Comparison of ENCODE assay signal across 1 cellular context in genomic region chr19:45767881-45768643, GRCh38.
A peak's percentile ranks its signal among the peaks of the same experiment; 100 is the strongest.
TF ChIP-seq lines count a peak whose summit lies in the region.

No MANE protein-coding gene starts in this region.

TF ChIP-seq in HEK293, 187 proteins besides CTCF, POLR2A, EP300 and RAD21 (continued from another document):
- TF ChIP-seq ZNF654 (tag by site-specific recombination; IDR thresholded peaks at IDR 0.05; ENCODE audit: low read depth) (no peak), ZNF660 (tag by site-specific recombination; IDR thresholded peaks at IDR 0.05) (no peak), INSM2 (tag by site-specific recombination; IDR thresholded peaks at IDR 0.05) (no peak), ZNF692 (tag by site-specific recombination; IDR thresholded peaks at IDR 0.05) (peak; percentile 34), YY2 (tag by site-specific recombination; IDR thresholded peaks at IDR 0.05) (no peak), ZNF488 (tag by site-specific recombination; IDR thresholded peaks at IDR 0.05) (no peak), ZNF792 (tag by site-specific recombination; IDR thresholded peaks at IDR 0.05) (no peak), KLF7 (tag by site-specific recombination; IDR thresholded peaks at IDR 0.05; ENCODE audit: borderline replicate concordance) (no peak), ZNF621 (tag by site-specific recombination; IDR thresholded peaks at IDR 0.05) (no peak), ZXDB (tag by site-specific recombination; IDR thresholded peaks at IDR 0.05) (peak; percentile 15; the same call in 1 of the 2 replicates), ZNF776 (tag by site-specific recombination; IDR thresholded peaks at IDR 0.05; ENCODE audit: borderline replicate concordance) (no peak), ZNF76 (tag by site-specific recombination; IDR thresholded peaks at IDR 0.05; ENCODE audit: borderline replicate concordance, low read depth) (peak; percentile 41; the same call in 1 of the 2 replicates), OSR2 (tag by site-specific recombination; IDR thresholded peaks at IDR 0.05) (no peak), ZSCAN5A (tag by site-specific recombination; IDR thresholded peaks at IDR 0.05) (no peak), ZNF747 (tag by site-specific recombination; IDR thresholded peaks at IDR 0.05) (no peak), ZNF341 (tag by site-specific recombination; IDR thresholded peaks at IDR 0.05; ENCODE audit: low read depth) (no peak), ZBTB8A (tag by site-specific recombination; IDR thresholded peaks at IDR 0.05) (peak; percentile 80), KLF16 (tag by site-specific recombination; IDR thresholded peaks at IDR 0.05) (peak; percentile 23; the same call in 1 of the 2 replicates), ZFHX2 (tag by site-specific recombination; conservative IDR thresholded peaks at IDR 0.05) (peak; percentile 57), SP3 (tag by site-specific recombination; IDR thresholded peaks at IDR 0.05) (peak; percentile 35), ZBTB17 (tag by site-specific recombination; IDR thresholded peaks at IDR 0.05) (peak; percentile 47), ZSCAN23 (tag by site-specific recombination; IDR thresholded peaks at IDR 0.05) (no peak), ZNF501 (tag by site-specific recombination; IDR thresholded peaks at IDR 0.05) (no peak), ZNF335 (tag by site-specific recombination; conservative IDR thresholded peaks at IDR 0.05) (peak; percentile 84), ZBTB26 (tag by site-specific recombination; optimal IDR thresholded peaks at IDR 0.05) (peak; percentile 98), ZBTB44 (tag by site-specific recombination; IDR thresholded peaks at IDR 0.05) (0 out of 2 replicates have a peak, but pooled peaks have one; percentile 21), ZNF777 (tag by site-specific recombination; IDR thresholded peaks at IDR 0.05; ENCODE audit: borderline replicate concordance) (0 out of 2 replicates have a peak, but pooled peaks have one; percentile 35), ZBTB21 (tag by site-specific recombination; IDR thresholded peaks at IDR 0.05) (no peak), ZNF677 (tag by site-specific recombination; IDR thresholded peaks at IDR 0.05) (no peak), ZFP41 (tag by site-specific recombination; IDR thresholded peaks at IDR 0.05; ENCODE audit: borderline replicate concordance) (no peak), ZNF707 (tag by site-specific recombination; IDR thresholded peaks at IDR 0.05) (no peak), RBAK (tag by site-specific recombination; IDR thresholded peaks at IDR 0.05) (no peak), ZSCAN4 (tag by site-specific recombination; IDR thresholded peaks at IDR 0.05) (no peak), KLF9 (tag by site-specific recombination; IDR thresholded peaks at IDR 0.05; ENCODE audit: low read depth) (peak; percentile 75), ZNF544 (tag by site-specific recombination; IDR thresholded peaks at IDR 0.05) (no peak), KLF10 (tag by site-specific recombination; IDR thresholded peaks at IDR 0.05) (peak; percentile 57; the same call in 1 of the 2 replicates), ZNF423 (tag by site-specific recombination; IDR thresholded peaks at IDR 0.05) (no peak), KLF8 (tag by site-specific recombination; IDR thresholded peaks at IDR 0.05) (peak; percentile 86), ZNF548 (tag by site-specific recombination; IDR thresholded peaks at IDR 0.05) (no peak), ZNF155 (tag by site-specific recombination; IDR thresholded peaks at IDR 0.05) (no peak), ZNF223 (tag by site-specific recombination; IDR thresholded peaks at IDR 0.05) (no peak), ZNF266 (tag by site-specific recombination; IDR thresholded peaks at IDR 0.05; ENCODE audit: low read depth) (no peak), GLI4 (tag by site-specific recombination; IDR thresholded peaks at IDR 0.05) (0 out of 2 replicates have a peak, but pooled peaks have one; percentile 36)
